11 cellular contexts compared by ENCODE assay signal in genomic region chr6:144265061-144265357, GRCh38. TPM values are rescaled to one million over a fixed set of nuclear protein-coding genes. Genes with fewer than 3 reads are reported as not detected.
DNase-seq lines count a peak whose midpoint lies in the region; ATAC-seq and TF ChIP-seq lines count a peak whose summit lies in the region.
"Had no signal": no experiment of that assay in that cellular context is flagged by ENCODE, and none has a peak within 500 bp of the region (broad histone marks: within the 10 kb centered on the region; RNA-seq: fewer than 3 reads in every experiment).

No MANE protein-coding gene starts in this region.

- H3K27ac ChIP-seq in SK-N-SH (ENCODE audit: low read depth in 2 of 2, low read length in 1 of 2) (peak overlapping the region; percentile 76 to 89; a peak in 3 of 4 replicates), body of pancreas (peak overlapping the region; percentile 48 to 91 (median 88)), mesendoderm (ENCODE audit: low read depth, low read length) (peak overlapping the region; percentile 77), upper lobe of right lung (peak overlapping the region; percentile 52)
- H3K27ac ChIP-seq: 22Rv1 had no signal

- no peak overlapping the region for H2AK5ac ChIP-seq in mesendoderm (ENCODE audit: low read length)

- TF ChIP-seq CTCF in SK-N-SH (IDR thresholded peaks at IDR 0.05): no peak
- no peak for TF ChIP-seq CTCF in body of pancreas (IDR thresholded peaks at IDR 0.05)
- TF ChIP-seq CTCF in upper lobe of right lung (IDR thresholded peaks at IDR 0.05): no peak

- H3K36me3 Mint-ChIP-seq in activated T-helper 17 cell treated with anti-CD3 and anti-CD28 coated beads, Interleukin-2, amount 50 U/mL, for 72 hours (ENCODE audit: low read depth): no peaks in the 10 kb centered on the region

- no peak overlapping the region for H3K4ac ChIP-seq in mesendoderm (ENCODE audit: low read depth, low read length)

- H3K36me3 ChIP-seq in SK-N-SH (replicated peaks in 1 of 2; ENCODE audit: control insufficient read depth in 1 of 2, insufficient read depth in 2 of 2, low read length in 1 of 2) (no peaks in the 10 kb centered on the region), body of pancreas (replicated peaks in 1 of 2; ENCODE audit: insufficient read depth in 1 of 2, low read depth in 2 of 2) (no peaks in the 10 kb centered on the region), mesendoderm (ENCODE audit: control insufficient read depth, insufficient read depth, low read length) (no peaks in the 10 kb centered on the region), upper lobe of right lung (no peaks in the 10 kb centered on the region)

- H3K4me1 ChIP-seq in SK-N-SH (ENCODE audit: control insufficient read depth in 1 of 2, insufficient read depth in 2 of 2, low read depth in 1 of 2, low read length in 1 of 2): peaks cover 0 to 21% of the 10 kb centered on the region in 2 experiments; a peak in 3 of 4 replicates
- H3K4me1 ChIP-seq in body of pancreas: peaks cover 29% of the 10 kb centered on the region
- H3K4me1 ChIP-seq in mesendoderm (ENCODE audit: control insufficient read depth, low read depth, low read length): peaks cover 5% of the 10 kb centered on the region
- peaks cover 24% of the 10 kb centered on the region for H3K4me1 ChIP-seq in upper lobe of right lung

- H3K27me3 ChIP-seq in SK-N-SH (ENCODE audit: insufficient read depth) (no peaks in the 10 kb centered on the region), body of pancreas (no peaks in the 10 kb centered on the region), mesendoderm (ENCODE audit: insufficient read depth, low read length, poor library complexity) (no peaks in the 10 kb centered on the region), upper lobe of right lung (no peaks in the 10 kb centered on the region)

- no peak overlapping the region for H4K8ac ChIP-seq in mesendoderm (ENCODE audit: low read depth, low read length)

- H3K4me3 ChIP-seq in SK-N-SH (ENCODE audit: low read depth in 2 of 2, low read length in 1 of 2) (no peak overlapping the region), body of pancreas (no peak overlapping the region), mesendoderm (ENCODE audit: low read length) (no peak overlapping the region), upper lobe of right lung (no peak overlapping the region)

- H3K27me3 Mint-ChIP-seq in activated T-helper 17 cell treated with anti-CD3 and anti-CD28 coated beads, Interleukin-2, amount 50 U/mL, for 72 hours: no peaks in the 10 kb centered on the region

- H3F3A ChIP-seq in SK-N-SH (replicated peaks; ENCODE audit: insufficient read depth): peaks cover 21% of the 10 kb centered on the region

- H3K79me2 ChIP-seq in SK-N-SH (ENCODE audit: insufficient read depth) (no peaks in the 10 kb centered on the region), mesendoderm (ENCODE audit: control insufficient read depth, insufficient read depth, low read length) (no peaks in the 10 kb centered on the region)

- POLR2A ChIA-PET in SK-N-SH (lab: Yijun Ruan, JAX): no interaction called here

- peak overlapping the region; percentile 53; the same call in 1 of the 2 replicates for H3K4me2 ChIP-seq in SK-N-SH
- peak overlapping the region; percentile 9 for H3K4me2 ChIP-seq in mesendoderm (ENCODE audit: low read length)

- no peaks in the 10 kb centered on the region for H3K79me1 ChIP-seq in mesendoderm (ENCODE audit: low read length)

- intact Hi-C loops in body of pancreas (cut with DNase I): no loop called here
- intact Hi-C loops in upper lobe of right lung (cut with DNase I): no loop called here

- no peaks in the 10 kb centered on the region for H3K4me1 Mint-ChIP-seq in activated T-helper 17 cell treated with anti-CD3 and anti-CD28 coated beads, Interleukin-2, amount 50 U/mL, for 72 hours

- no peaks in the 10 kb centered on the region for H3K9me3 Mint-ChIP-seq in activated T-helper 17 cell treated with anti-CD3 and anti-CD28 coated beads, Interleukin-2, amount 50 U/mL, for 72 hours

- peak overlapping the region; percentile 35; the same call in 1 of the 2 replicates for H3K9ac ChIP-seq in SK-N-SH
- H3K9ac ChIP-seq in mesendoderm (ENCODE audit: low read length): no peak overlapping the region

- TF ChIP-seq POLR2A in body of pancreas (IDR thresholded peaks at IDR 0.05): no peak

- no peak for ATAC-seq in SK-N-SH treated with all-trans-retinoic acid at 6 μM for 48 hours
- ATAC-seq in body of pancreas: peak; percentile 83
- peak; percentile 54 for ATAC-seq in upper lobe of right lung
- ATAC-seq in GM18909 (IDR thresholded peaks at IDR 0.05; ENCODE audit: poor library complexity, unreplicated experiment): no peak
- no peak for ATAC-seq in activated T-helper 17 cell treated with anti-CD3 and anti-CD28 coated beads, Interleukin-2, amount 50 U/mL, for 72 hours (replicated peaks)

- no peak overlapping the region for H4K5ac ChIP-seq in mesendoderm (ENCODE audit: low read length)

- no peaks in the 10 kb centered on the region for H3K9me2 ChIP-seq in SK-N-SH

- H3K18ac ChIP-seq in mesendoderm (ENCODE audit: low read length): peak overlapping the region; percentile 95

- H3K9me3 ChIP-seq in SK-N-SH (no peaks in the 10 kb centered on the region), body of pancreas (no peaks in the 10 kb centered on the region), upper lobe of right lung (no peaks in the 10 kb centered on the region)

- H2BK5ac ChIP-seq in mesendoderm (ENCODE audit: low read length): no peak overlapping the region

- H4K20me1 ChIP-seq in SK-N-SH (ENCODE audit: insufficient read depth): no peaks in the 10 kb centered on the region

- DNase-seq in SK-N-SH (no peak), body of pancreas (peak; percentile 29 to 56 (median 41)), mesendoderm (peak; percentile 92), upper lobe of right lung (no peak), T-helper 9 cell (no peak)
- DNase-seq: activated naive CD4-positive, alpha-beta T cell treated with Interleukin-2 at 50 U/mL for 16 hours; substantia nigra had no signal

- WGBS in SK-N-SH (ENCODE audit: low lambda C conversion rate): 20% methylated on average over 4 of the region's 4 CpGs
- 15 to 16% methylated on average over 4 of the region's 4 CpGs for WGBS in body of pancreas, 2 donors
- no CpG with 5 or more reads among the region's 4 CpGs for WGBS in mesendoderm (ENCODE audit: extremely low coverage, insufficient coverage, low lambda C conversion rate)

- TF ChIP-seq EP300 in SK-N-SH (IDR thresholded peaks at IDR 0.05; ENCODE audit: borderline replicate concordance in 1 of 2, low read depth in 1 of 2, low read length in 1 of 2): no peak

- H3K23ac ChIP-seq in mesendoderm (ENCODE audit: low read length): no peak overlapping the region

- no peak overlapping the region for H3K27ac Mint-ChIP-seq in activated T-helper 17 cell treated with anti-CD3 and anti-CD28 coated beads, Interleukin-2, amount 50 U/mL, for 72 hours

- CTCF ChIA-PET in SK-N-SH (lab: Yijun Ruan, JAX): interaction anchor here (1.0 kb wide), 1 partner anchor 237 kb away, joined by 3 read pairs; no protein-coding TSS in a partner anchor

- no peak overlapping the region for H3K56ac ChIP-seq in mesendoderm (ENCODE audit: low read length)

- H3K4me3 Mint-ChIP-seq in activated T-helper 17 cell treated with anti-CD3 and anti-CD28 coated beads, Interleukin-2, amount 50 U/mL, for 72 hours: no peak overlapping the region

- peak overlapping the region; percentile 78; the same call in 1 of the 2 replicates for H2AFZ ChIP-seq in SK-N-SH (ENCODE audit: low read depth)

- peak overlapping the region; percentile 88 for H2BK15ac ChIP-seq in mesendoderm (replicated peaks; ENCODE audit: low read depth)

- peak overlapping the region; percentile 97 for H2BK120ac ChIP-seq in mesendoderm (ENCODE audit: low read depth, low read length)

- no peak for TF ChIP-seq RAD21 in SK-N-SH (IDR thresholded peaks at IDR 0.05; ENCODE audit: low read length)

TF ChIP-seq in SK-N-SH, 30 proteins besides CTCF, POLR2A, EP300 and RAD21 (continues in another document):
- no peak for TF ChIP-seq MEF2A (IDR thresholded peaks at IDR 0.05; ENCODE audit: borderline replicate concordance, low read depth)
- no peak for TF ChIP-seq RCOR1 (IDR thresholded peaks at IDR 0.05; ENCODE audit: low read length)
- no peak for TF ChIP-seq FOSL2 (IDR thresholded peaks at IDR 0.05; ENCODE audit: borderline replicate concordance, low read depth)
- no peak for TF ChIP-seq FOXM1 (IDR thresholded peaks at IDR 0.05; ENCODE audit: low read depth)
- TF ChIP-seq YY1 (IDR thresholded peaks at IDR 0.05; ENCODE audit: low read depth): no peak
- no peak for TF ChIP-seq TCF12 (IDR thresholded peaks at IDR 0.05)
- TF ChIP-seq GATA2 (CRISPR knock-in tag; IDR thresholded peaks at IDR 0.05): no peak
- no peak for TF ChIP-seq NFIC (IDR thresholded peaks at IDR 0.05; ENCODE audit: borderline replicate concordance)

TF ChIP-seq in SK-N-SH treated with all-trans-retinoic acid at 6 μM for 48 hours, 23 proteins besides CTCF, POLR2A, EP300 and RAD21 (continues in another document):
- TF ChIP-seq, protein P1, sequence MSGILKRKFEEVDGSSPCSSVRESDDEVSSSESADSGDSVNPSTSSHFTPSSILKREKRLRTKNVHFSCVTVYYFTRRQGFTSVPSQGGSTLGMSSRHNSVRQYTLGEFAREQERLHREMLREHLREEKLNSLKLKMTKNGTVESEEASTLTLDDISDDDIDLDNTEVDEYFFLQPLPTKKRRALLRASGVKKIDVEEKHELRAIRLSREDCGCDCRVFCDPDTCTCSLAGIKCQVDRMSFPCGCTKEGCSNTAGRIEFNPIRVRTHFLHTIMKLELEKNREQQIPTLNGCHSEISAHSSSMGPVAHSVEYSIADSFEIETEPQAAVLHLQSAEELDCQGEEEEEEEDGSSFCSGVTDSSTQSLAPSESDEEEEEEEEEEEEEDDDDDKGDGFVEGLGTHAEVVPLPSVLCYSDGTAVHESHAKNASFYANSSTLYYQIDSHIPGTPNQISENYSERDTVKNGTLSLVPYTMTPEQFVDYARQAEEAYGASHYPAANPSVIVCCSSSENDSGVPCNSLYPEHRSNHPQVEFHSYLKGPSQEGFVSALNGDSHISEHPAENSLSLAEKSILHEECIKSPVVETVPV (CRISPR knock-in tag; IDR thresholded peaks at IDR 0.05): no peak
- TF ChIP-seq PPARA (CRISPR knock-in tag; IDR thresholded peaks at IDR 0.05; ENCODE audit: borderline replicate concordance): no peak
- no peak for TF ChIP-seq ZFP30 (CRISPR knock-in tag; IDR thresholded peaks at IDR 0.05)
- no peak for TF ChIP-seq CSDC2 (CRISPR knock-in tag; IDR thresholded peaks at IDR 0.05)
- TF ChIP-seq ESRRG (CRISPR knock-in tag; IDR thresholded peaks at IDR 0.05): no peak
- no peak for TF ChIP-seq ZNF70 (CRISPR knock-in tag; IDR thresholded peaks at IDR 0.05)
- TF ChIP-seq ARNTL (CRISPR knock-in tag; IDR thresholded peaks at IDR 0.05; ENCODE audit: borderline replicate concordance, low read depth): no peak
- TF ChIP-seq RARB (CRISPR knock-in tag; IDR thresholded peaks at IDR 0.05): no peak
- no peak for TF ChIP-seq SNAI2 (CRISPR knock-in tag; IDR thresholded peaks at IDR 0.05)

RNA-seq across cellular contexts. Expression of gene UTRN, which starts 20.1 kb away (rescaled TPM):
- polyA plus RNA-seq in SK-N-SH (2012; rRNA removed): 6.8 and 8.7 TPM in 2 replicates
- polyA plus RNA-seq in SK-N-SH (2012; cell fraction: cytosol; rRNA removed): 10.1 and 10.3 TPM in 2 replicates
- 9.0 and 18.6 TPM in 2 replicates for polyA plus RNA-seq in SK-N-SH (2012; cell fraction: nucleus; rRNA removed)
- total RNA-seq in body of pancreas (100 to 1,000 TPM; 112 to 133 TPM), upper lobe of right lung (316 TPM)
- polyA plus RNA-seq in mesendoderm (2013, experiment 1 of 2): 27.5 TPM
- 28.9 TPM for polyA plus RNA-seq in mesendoderm (2013, experiment 2 of 2)
- total RNA-seq in activated T-helper 17 cell treated with anti-CD3 and anti-CD28 coated beads, Interleukin-2, amount 50 U/mL, for 72 hours: 10 to 100 TPM; 51.2 to 55.1 TPM

Comparison
In these comparisons a context has a peak if more than half of its experiments do, and no peak if none do; other contexts are left out.
1. DNase-seq: peak in body of pancreas (4 of 4) and mesendoderm (single experiment); none in SK-N-SH (single experiment), upper lobe of right lung (single experiment) and T-helper 9 cell (single experiment).
2. ATAC-seq: peak in body of pancreas (single experiment) and upper lobe of right lung (single experiment); none in SK-N-SH treated with all-trans-retinoic acid at 6 μM for 48 hours (single experiment), GM18909 (single experiment) and activated T-helper 17 cell treated with anti-CD3 and anti-CD28 coated beads, Interleukin-2, amount 50 U/mL, for 72 hours (single experiment).
3. Peak in every context shown above with its lines, with median percentiles within 50 percentile points of each other: H3K27ac ChIP-seq.